In the genomic region with DNA sequence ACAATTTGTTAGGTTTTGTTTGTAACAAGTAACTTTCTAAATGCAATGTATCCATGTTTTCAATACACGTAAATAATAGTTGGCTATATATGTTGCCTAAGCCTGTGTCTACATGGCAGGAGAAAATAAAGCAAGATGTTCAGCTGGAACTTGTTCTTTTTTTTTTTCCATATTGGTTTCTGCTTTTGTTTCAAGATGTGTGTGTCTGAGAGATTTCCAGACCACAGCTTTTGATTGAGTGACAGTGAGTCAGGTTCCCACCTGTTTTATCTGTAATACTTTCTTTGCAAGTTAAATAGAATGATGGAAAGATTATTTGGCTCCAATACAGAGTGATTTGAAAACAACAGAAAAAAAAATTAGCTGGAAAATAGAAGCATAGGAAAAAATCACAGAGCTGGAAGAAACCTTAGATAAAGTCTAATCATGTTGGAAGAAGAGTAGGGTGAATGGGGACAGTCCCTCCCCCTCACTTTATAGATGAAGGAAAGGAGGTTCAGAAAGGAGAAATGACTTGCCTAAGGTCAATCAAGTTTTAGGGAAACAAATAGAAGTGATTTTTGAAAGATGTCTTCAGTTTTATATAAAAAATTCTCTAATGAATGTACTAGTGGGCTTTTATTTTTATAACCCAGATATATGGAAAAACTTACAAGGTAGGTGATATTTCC, we compare ENCODE assay signal across 1 cellular context.
TF ChIP-seq lines count a peak whose summit lies in the region.

No MANE protein-coding gene starts in this region.

TF ChIP-seq in HCT116, 20 proteins besides CTCF, POLR2A, EP300 and RAD21:
- no peak for TF ChIP-seq CEBPB (IDR thresholded peaks at IDR 0.05; ENCODE audit: low read depth)
- TF ChIP-seq SP1 (IDR thresholded peaks at IDR 0.05; ENCODE audit: low read depth) = no peak
- no peak for TF ChIP-seq YY1 (IDR thresholded peaks at IDR 0.05; ENCODE audit: extremely low read depth, insufficient replicate concordance, low read depth, low read length)
- TF ChIP-seq CBX3 (IDR thresholded peaks at IDR 0.05; ENCODE audit: low read depth) = no peak
- no peak for TF ChIP-seq EGR1 (IDR thresholded peaks at IDR 0.05; ENCODE audit: low read depth)
- TF ChIP-seq MAX (IDR thresholded peaks at IDR 0.05) = no peak
- TF ChIP-seq EZH2 (IDR thresholded peaks at IDR 0.05) = no peak
- no peak for TF ChIP-seq ZBTB33 (IDR thresholded peaks at IDR 0.05; ENCODE audit: extremely low read depth, insufficient replicate concordance, low read length)
- no peak for TF ChIP-seq FOSL1 (IDR thresholded peaks at IDR 0.05; ENCODE audit: low read depth)
- TF ChIP-seq, protein P1, sequence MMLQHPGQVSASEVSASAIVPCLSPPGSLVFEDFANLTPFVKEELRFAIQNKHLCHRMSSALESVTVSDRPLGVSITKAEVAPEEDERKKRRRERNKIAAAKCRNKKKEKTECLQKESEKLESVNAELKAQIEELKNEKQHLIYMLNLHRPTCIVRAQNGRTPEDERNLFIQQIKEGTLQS (IDR thresholded peaks at IDR 0.05) = no peak
- no peak for TF ChIP-seq TCF7L2 (IDR thresholded peaks at IDR 0.05; ENCODE audit: borderline replicate concordance, extremely low read depth, insufficient read depth, insufficient read length)
- no peak for TF ChIP-seq ZNF274 (IDR thresholded peaks at IDR 0.05; ENCODE audit: low read depth, low read length)
- TF ChIP-seq SRF (IDR thresholded peaks at IDR 0.05; ENCODE audit: low read depth) = no peak
- TF ChIP-seq JUND (IDR thresholded peaks at IDR 0.05) = no peak
